Comparison of ENCODE assay signal across 9 cellular contexts in genomic region chr2:212005077-212005671, GRCh38.
DNase-seq lines count a peak whose midpoint lies in the region; ATAC-seq and TF ChIP-seq lines count a peak whose summit lies in the region.
"Had no signal": no experiment of that assay in that cellular context is flagged by ENCODE, and none has a peak within 500 bp of the region (broad histone marks: within the 10 kb centered on the region; RNA-seq: fewer than 3 reads in every experiment).

No MANE protein-coding gene starts in this region.

- H3K4me3 Mint-ChIP-seq in nephron, result no peak overlapping the region
- no peak overlapping the region for H3K4me3 Mint-ChIP-seq in activated CD4-positive, alpha-beta T cell treated with anti-CD3 and anti-CD28 coated beads, Interleukin-2, amount 10 ng/mL, durations not matched to agents 7 days and 5 days
- H3K4me3 Mint-ChIP-seq: dendritic cell treated with granulocyte-macrophage colony-stimulating factor and Interleukin-4, amounts not matched to agents 40 ng/mL and 50 ng/mL, for 4 days had no signal

- peak; percentile 44 to 57 (median 52) for TF ChIP-seq CTCF in nephron (IDR thresholded peaks at IDR 0.05; ENCODE audit: unreplicated experiment in 3 of 3)
- no peak for TF ChIP-seq CTCF in vagina (IDR thresholded peaks at IDR 0.05)

- no peak overlapping the region for H3K27ac Mint-ChIP-seq in nephron
- no peak overlapping the region for H3K27ac Mint-ChIP-seq in activated CD4-positive, alpha-beta T cell treated with anti-CD3 and anti-CD28 coated beads, Interleukin-2, amount 10 ng/mL, durations not matched to agents 7 days and 5 days
- H3K27ac Mint-ChIP-seq: dendritic cell treated with granulocyte-macrophage colony-stimulating factor and Interleukin-4, amounts not matched to agents 40 ng/mL and 50 ng/mL, for 4 days had no signal

- no peak overlapping the region for H3K27ac ChIP-seq in vagina

- no peaks in the 10 kb centered on the region for H3K4me1 ChIP-seq in vagina

- no peak overlapping the region for H3K4me3 ChIP-seq in vagina

- DNase-seq in AG08396 (ENCODE audit: low spot score) (peak; percentile 12), NCI-H510A (lab: John Stamatoyannopoulos, UW) (peak; percentile 2), dermis blood vessel endothelial cell (peak; percentile 75), vagina (ENCODE audit: extremely low spot score in 2 of 2) (no peak)
- no peak for DNase-seq in activated CD4-positive, alpha-beta T cell treated with anti-CD3 and anti-CD28 coated beads, Interleukin-2, amount 10 ng/mL, durations not matched to agents 7 days and 5 days

- H3K36me3 Mint-ChIP-seq in nephron (ENCODE audit: low read depth), result no peaks in the 10 kb centered on the region
- no peaks in the 10 kb centered on the region for H3K36me3 Mint-ChIP-seq in activated CD4-positive, alpha-beta T cell treated with anti-CD3 and anti-CD28 coated beads, Interleukin-2, amount 10 ng/mL, durations not matched to agents 7 days and 5 days (ENCODE audit: low read depth)

- H3K27me3 ChIP-seq in vagina, result no peaks in the 10 kb centered on the region

- H3K36me3 ChIP-seq in vagina, result no peaks in the 10 kb centered on the region

- intact Hi-C loops in vagina (cut with DNase I), result no loop called here

- H3K9me3 ChIP-seq in vagina, result no peaks in the 10 kb centered on the region

- no peaks in the 10 kb centered on the region for H3K9me3 Mint-ChIP-seq in nephron
- no peaks in the 10 kb centered on the region for H3K9me3 Mint-ChIP-seq in activated CD4-positive, alpha-beta T cell treated with anti-CD3 and anti-CD28 coated beads, Interleukin-2, amount 10 ng/mL, durations not matched to agents 7 days and 5 days

- H3K4me1 Mint-ChIP-seq in nephron, result no peaks in the 10 kb centered on the region
- H3K4me1 Mint-ChIP-seq in activated CD4-positive, alpha-beta T cell treated with anti-CD3 and anti-CD28 coated beads, Interleukin-2, amount 10 ng/mL, durations not matched to agents 7 days and 5 days, result no peaks in the 10 kb centered on the region

- TF ChIP-seq POLR2A in vagina (IDR thresholded peaks at IDR 0.05), result no peak

- CTCF ChIA-PET in activated CD4-positive, alpha-beta T cell treated with anti-CD3 and anti-CD28 coated beads, Interleukin-2, amount 10 ng/mL, durations not matched to agents 7 days and 5 days (lab: Charles Lee), result no interaction called here

- POLR2A ChIA-PET in activated CD4-positive, alpha-beta T cell treated with anti-CD3 and anti-CD28 coated beads, Interleukin-2, amount 10 ng/mL, durations not matched to agents 7 days and 5 days (lab: Charles Lee), result no interaction called here

- H3K27me3 Mint-ChIP-seq in nephron (ENCODE audit: low read depth), result no peaks in the 10 kb centered on the region
- H3K27me3 Mint-ChIP-seq in activated CD4-positive, alpha-beta T cell treated with anti-CD3 and anti-CD28 coated beads, Interleukin-2, amount 10 ng/mL, durations not matched to agents 7 days and 5 days, result no peaks in the 10 kb centered on the region
- H3K27me3 Mint-ChIP-seq: dendritic cell treated with granulocyte-macrophage colony-stimulating factor and Interleukin-4, amounts not matched to agents 40 ng/mL and 50 ng/mL, for 4 days had no signal

- ATAC-seq in GM18502 (IDR thresholded peaks at IDR 0.05; ENCODE audit: poor library complexity, unreplicated experiment), result peak; percentile 89
- ATAC-seq in HG02943 (IDR thresholded peaks at IDR 0.05; ENCODE audit: low read depth, unreplicated experiment), result peak; percentile 84

Comparison
In these comparisons a context has a peak if more than half of its experiments do, and no peak if none do; other contexts are left out.
1. DNase-seq: peak in AG08396 (single experiment), NCI-H510A (single experiment) and dermis blood vessel endothelial cell (single experiment); none in vagina (0 of 2) and activated CD4-positive, alpha-beta T cell treated with anti-CD3 and anti-CD28 coated beads, Interleukin-2, amount 10 ng/mL, durations not matched to agents 7 days and 5 days (single experiment).
2. CTCF ChIP-seq: peak in nephron (3 of 3); none in vagina (0 of 3).